ENCODE assay signal across 10 cellular contexts in genomic region chr10:44801383-44802327, GRCh38.
DNase-seq lines count a peak whose midpoint lies in the region; ATAC-seq, FAIRE-seq and TF ChIP-seq lines count a peak whose summit lies in the region.
"Had no signal": no experiment of that assay in that cellular context is flagged by ENCODE, and none has a peak within 500 bp of the region (broad histone marks: within the 10 kb centered on the region; RNA-seq: fewer than 3 reads in every experiment).

No MANE protein-coding gene starts in this region.

- no peak overlapping the region for H3K9ac ChIP-seq in adipocyte (ENCODE audit: low read length)

- H3K4me1 ChIP-seq in adipocyte (ENCODE audit: control insufficient read depth, insufficient read depth, low read length) (peaks cover 9% of the 10 kb centered on the region), upper lobe of right lung (no peaks in the 10 kb centered on the region)

- no peak overlapping the region for H3K4me3 ChIP-seq in adipocyte (ENCODE audit: low read length)
- no peak overlapping the region for H3K4me3 ChIP-seq in upper lobe of right lung

- H3K9me3 ChIP-seq in adipocyte (ENCODE audit: control insufficient read depth, low read length): no peaks in the 10 kb centered on the region
- H3K9me3 ChIP-seq in upper lobe of right lung: no peaks in the 10 kb centered on the region

- peaks cover 5% of the 10 kb centered on the region for H3K27me3 ChIP-seq in adipocyte (replicated peaks; ENCODE audit: control insufficient read depth, insufficient read depth, low read length)
- no peaks in the 10 kb centered on the region for H3K27me3 ChIP-seq in upper lobe of right lung

- H3K36me3 ChIP-seq in adipocyte (ENCODE audit: control insufficient read depth, insufficient read depth, low read length, severe bottlenecking): no peaks in the 10 kb centered on the region
- no peaks in the 10 kb centered on the region for H3K36me3 ChIP-seq in upper lobe of right lung

- peak; percentile 91 for ATAC-seq in upper lobe of right lung
- ATAC-seq in HG02938 (IDR thresholded peaks at IDR 0.05; ENCODE audit: unreplicated experiment): no peak

- TF ChIP-seq CTCF in upper lobe of right lung (IDR thresholded peaks at IDR 0.05): no peak

- no peak for TF ChIP-seq POLR2A in GM12892 (IDR thresholded peaks at IDR 0.05; ENCODE audit: low read depth, low read length)

- H3K27ac ChIP-seq in upper lobe of right lung: no peak overlapping the region
- H3K27ac ChIP-seq: 22Rv1 had no signal

- intact Hi-C loops in upper lobe of right lung (cut with DNase I): no loop called here

- FAIRE-seq in GM12892 (lab: Jason Lieb, UNC): no peak

- DNase-seq in DMS 273 (lab: John Stamatoyannopoulos, UW; ENCODE audit: unreplicated experiment): peak; percentile 82
- no peak for DNase-seq in DMS 273 treated with DMSO at 0.1 percent for 48 hours (lab: John Stamatoyannopoulos, UW)
- DNase-seq in adipocyte (ENCODE audit: low read depth): peak; percentile 95
- DNase-seq in hepatic stellate cell (ENCODE audit: low spot score): peak; percentile 80
- peak; percentile 91 for DNase-seq in upper lobe of right lung
- no peak for DNase-seq in GM12892 (ENCODE audit: insufficient read length)
- DNase-seq in activated gamma-delta T cell (lab: John Stamatoyannopoulos, UW): no peak
- DNase-seq: activated naive CD8-positive, alpha-beta T cell treated with anti-CD3 and anti-CD28 coated beads, Interleukin-2, amount 10 ng/mL, durations not matched to agents 7 days and 5 days had no signal

Comparison
In these comparisons a context has a peak if more than half of its experiments do, and no peak if none do; other contexts are left out.
1. DNase-seq: peak in DMS 273 (single experiment), adipocyte (single experiment), hepatic stellate cell (single experiment) and upper lobe of right lung (single experiment); none in DMS 273 treated with DMSO at 0.1 percent for 48 hours (single experiment), GM12892 (single experiment) and activated gamma-delta T cell (single experiment).